ENCODE assay signal across 24 cellular contexts in the genomic region with DNA sequence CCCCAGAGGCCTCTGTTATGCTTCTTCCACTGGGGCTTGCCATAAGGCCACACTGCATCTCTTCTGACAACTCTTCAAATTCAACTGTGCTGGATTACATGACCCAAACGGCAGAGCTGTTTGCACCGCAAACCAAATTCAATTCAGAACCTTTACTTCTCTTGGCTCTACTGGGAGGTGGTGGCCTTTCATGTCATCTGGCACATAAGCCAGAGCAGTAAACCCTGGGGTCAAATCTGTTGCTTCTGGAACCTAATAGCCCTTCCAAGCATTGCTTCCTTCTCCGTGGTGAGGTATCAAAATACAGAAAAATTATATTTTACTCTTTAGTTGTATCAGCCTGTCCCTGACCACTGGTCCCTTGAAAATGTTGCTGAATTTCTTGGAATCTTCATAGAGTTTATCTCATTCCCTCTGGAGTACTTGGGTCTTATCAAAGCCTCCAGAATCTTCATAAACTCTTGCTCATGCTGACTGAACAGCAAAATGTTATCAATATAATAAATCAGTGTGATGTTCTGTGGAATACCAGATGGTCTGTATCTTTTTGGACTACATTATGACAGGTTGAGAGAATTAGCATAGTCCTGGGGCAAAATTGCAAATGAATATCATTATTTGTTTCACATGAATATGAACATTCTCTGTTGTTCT.
DNase-seq lines count a peak whose midpoint lies in the region; ATAC-seq and TF ChIP-seq lines count a peak whose summit lies in the region.
"Had no signal": no experiment of that assay in that cellular context is flagged by ENCODE, and none has a peak within 500 bp of the region (broad histone marks: within the 10 kb centered on the region; RNA-seq: fewer than 3 reads in every experiment).

No MANE protein-coding gene starts in this region.

- H3K4me1 ChIP-seq in heart left ventricle (peaks cover 0 to 12% (median 0%) of the 10 kb centered on the region in 12 donors), IMR-90 (ENCODE audit: control insufficient read depth, insufficient read depth, low read length) (no peaks in the 10 kb centered on the region), trophoblast cell (ENCODE audit: control insufficient read depth in 1 of 2, insufficient read depth in 2 of 2, low read length in 2 of 2) (no peaks in the 10 kb centered on the region)

- H3K36me3 ChIP-seq in heart left ventricle (no peaks in the 10 kb centered on the region), IMR-90 (ENCODE audit: control insufficient read depth, insufficient read depth, low read length) (no peaks in the 10 kb centered on the region), trophoblast cell (ENCODE audit: control insufficient read depth in 1 of 2, insufficient read depth in 2 of 2, low read length in 2 of 2) (no peaks in the 10 kb centered on the region)
- H3K36me3 ChIP-seq: MG63 had no signal

- H3K9me1 ChIP-seq in IMR-90 (ENCODE audit: insufficient read depth, low read length), result no peaks in the 10 kb centered on the region

- in situ Hi-C loops in IMR-90 (cut with MboI; ENCODE audit: low sequenced_read_pairs), result no loop called here

- ATAC-seq in Right ventricle myocardium inferior, result peak; percentile 37
- ATAC-seq in heart left ventricle, result no peak
- no peak for ATAC-seq in IMR-90 (ENCODE audit: low read depth)
- no peak for ATAC-seq in GM18517 (IDR thresholded peaks at IDR 0.05; ENCODE audit: unreplicated experiment)

- BruUV-seq in IMR-90 (replicated peaks; lab: Mats Ljungman, UMichigan), result no TSS peak

- TF ChIP-seq POLR2A in heart left ventricle (IDR thresholded peaks at IDR 0.05) (no peak), IMR-90 (IDR thresholded peaks at IDR 0.05; ENCODE audit: low read depth, low read length) (no peak)

- no peak for TF ChIP-seq CTCF in heart left ventricle (IDR thresholded peaks at IDR 0.05)
- TF ChIP-seq CTCF in IMR-90 (conservative IDR thresholded peaks at IDR 0.05; ENCODE audit: low read depth, low read length), result no peak
- no peak for TF ChIP-seq CTCF in fibroblast of villous mesenchyme (IDR thresholded peaks at IDR 0.05; ENCODE audit: insufficient read depth, low read depth, low read length)

- no peak overlapping the region for H3K4ac ChIP-seq in IMR-90 (ENCODE audit: low read depth, low read length)
- no peak overlapping the region for H3K4ac ChIP-seq in trophoblast cell (ENCODE audit: low read depth, low read length)

- no peaks in the 10 kb centered on the region for H3K9me3 ChIP-seq in heart left ventricle
- H3K9me3 ChIP-seq in IMR-90 (ENCODE audit: control insufficient read depth, insufficient read depth, low read length), result no peaks in the 10 kb centered on the region
- no peaks in the 10 kb centered on the region for H3K9me3 ChIP-seq in trophoblast cell (ENCODE audit: insufficient read depth, low read depth, low read length)
- H3K9me3 ChIP-seq: MG63 had no signal

- H2BK20ac ChIP-seq in IMR-90 (ENCODE audit: low read depth, low read length), result no peak overlapping the region

- CTCF ChIA-PET in IMR-90 (lab: Yijun Ruan, JAX), result interaction anchor here (1.0 kb wide), 1 partner anchor 10 kb away, joined by 3 read pairs; no protein-coding TSS in a partner anchor

- H3K18ac ChIP-seq in IMR-90 (ENCODE audit: low read depth, low read length) (no peak overlapping the region), trophoblast cell (ENCODE audit: low read length) (no peak overlapping the region)

- H2BK120ac ChIP-seq in IMR-90 (ENCODE audit: low read depth, low read length), result 0 out of 2 replicates have a peak overlapping the region, but pooled peaks have one; percentile 21
- no peak overlapping the region for H2BK120ac ChIP-seq in trophoblast cell (ENCODE audit: insufficient read depth, low read length, poor library complexity)

- no peak overlapping the region for H2AK5ac ChIP-seq in IMR-90 (ENCODE audit: low read depth, low read length)
- no peak overlapping the region for H2AK5ac ChIP-seq in trophoblast cell (ENCODE audit: low read length)

- H2AFZ ChIP-seq in IMR-90 (replicated peaks; ENCODE audit: low read length, poor library complexity) (no peak overlapping the region), trophoblast cell (ENCODE audit: insufficient read depth, low read length, poor library complexity) (no peak overlapping the region)

- no peak overlapping the region for H4K5ac ChIP-seq in IMR-90 (ENCODE audit: low read depth, low read length)

- dilution Hi-C loops in IMR-90 (cut with HindIII; ENCODE audit: low sequenced_read_pairs, unreplicated experiment), result no loop called here

- H2AK9ac ChIP-seq in IMR-90 (replicated peaks; ENCODE audit: low read depth, low read length, poor library complexity), result no peak overlapping the region

- no peak overlapping the region for H3K14ac ChIP-seq in IMR-90 (replicated peaks; ENCODE audit: low read depth, low read length)
- H3K14ac ChIP-seq in trophoblast cell (ENCODE audit: low read length), result no peak overlapping the region

- H4K8ac ChIP-seq in IMR-90 (ENCODE audit: low read depth in 2 of 2, low read length in 2 of 2) (no peak overlapping the region), trophoblast cell (ENCODE audit: low read depth, low read length) (no peak overlapping the region)

- H3K27ac ChIP-seq in heart left ventricle (peak overlapping the region in 3 of 12 donors; percentile 21 to 52 (median 35)), IMR-90 (ENCODE audit: insufficient read depth, low read length) (no peak overlapping the region), trophoblast cell (ENCODE audit: low read depth, low read length) (no peak overlapping the region), caudate nucleus (ENCODE audit: low read depth, low read length) (no peak overlapping the region)
- H3K27ac ChIP-seq: 22Rv1, PC-9 had no signal

- no peaks in the 10 kb centered on the region for H3K79me1 ChIP-seq in IMR-90 (ENCODE audit: low read depth in 1 of 2, low read length in 2 of 2)
- no peaks in the 10 kb centered on the region for H3K79me1 ChIP-seq in trophoblast cell (ENCODE audit: low read length)

- no peaks in the 10 kb centered on the region for H3K27me3 ChIP-seq in heart left ventricle
- H3K27me3 ChIP-seq in IMR-90 (ENCODE audit: control insufficient read depth, insufficient read depth, low read length), result no peaks in the 10 kb centered on the region
- H3K27me3 ChIP-seq in trophoblast cell (ENCODE audit: insufficient read depth, low read length), result no peaks in the 10 kb centered on the region
- H3K27me3 ChIP-seq: MG63 had no signal

- H4K20me1 ChIP-seq in IMR-90 (ENCODE audit: insufficient read depth, low read length), result no peaks in the 10 kb centered on the region

- H3K23ac ChIP-seq in IMR-90 (ENCODE audit: low read depth, low read length) (no peak overlapping the region), trophoblast cell (ENCODE audit: low read length) (no peak overlapping the region)

- H4K91ac ChIP-seq in IMR-90 (ENCODE audit: insufficient read depth, low read depth, low read length) (no peak overlapping the region; the same call in 1 of the 2 replicates), trophoblast cell (ENCODE audit: low read depth, low read length) (no peak overlapping the region)

- H4K12ac ChIP-seq in trophoblast cell (ENCODE audit: low read depth, low read length), result no peak overlapping the region

- no peak for TF ChIP-seq RAD21 in IMR-90 (IDR thresholded peaks at IDR 0.05; ENCODE audit: low read length)

- POLR2A ChIA-PET in IMR-90 (lab: Charles Lee; ENCODE audit: unreplicated experiment), result no interaction called here

- no peak overlapping the region for H2BK15ac ChIP-seq in IMR-90 (ENCODE audit: low read depth, low read length)

- H3K56ac ChIP-seq in IMR-90 (ENCODE audit: extremely low read depth, insufficient read depth, low read length), result no peak overlapping the region

- H3K4me3 ChIP-seq in heart left ventricle (no peak overlapping the region), IMR-90 (ENCODE audit: insufficient read depth, low read depth, low read length) (no peak overlapping the region), fibroblast of villous mesenchyme (ENCODE audit: low read depth, low read length) (no peak overlapping the region), trophoblast cell (ENCODE audit: low read depth, low read length) (no peak overlapping the region)
- H3K4me3 ChIP-seq: MG63, PC-9 had no signal

- H3K9ac ChIP-seq in IMR-90 (ENCODE audit: low read depth, low read length) (no peak overlapping the region), trophoblast cell (ENCODE audit: low read length) (peak overlapping the region; percentile 47)

- DNase-seq in Right ventricle myocardium inferior (ENCODE audit: missing footprints) (no peak), heart left ventricle (no peak), IMR-90 (no peak), fibroblast of villous mesenchyme (ENCODE audit: low read depth) (peak; percentile 34), trophoblast cell (no peak), caudate nucleus (lab: John Stamatoyannopoulos, UW) (no peak), SW 1271 (lab: John Stamatoyannopoulos, UW) (no peak)
- DNase-seq: CD8-positive, alpha-beta memory T cell; DMS 273 treated with DMSO at 0.1 percent for 48 hours; DMS79; EL; GF-D8; KG1; MG63; NCI-H1105 treated with DMSO at 0.1 percent for 48 hours; NCI-H2029; NCI-H446; NCI-H524 treated with DMSO at 0.1 percent for 48 hours; NCI-H774; NK-92 treated with Interleukin-12 subunit alpha and Interleukin-12 subunit beta, amount 100 ng/mL, for 24 hours; PC-9; SHP77 had no signal

- H2BK5ac ChIP-seq in IMR-90 (ENCODE audit: low read depth, low read length, poor library complexity, severe bottlenecking) (no peak overlapping the region), trophoblast cell (ENCODE audit: low read depth, low read length, poor library complexity) (no peak overlapping the region)

- no peak overlapping the region for H3K4me2 ChIP-seq in IMR-90 (ENCODE audit: low read depth, low read length)
- no peak overlapping the region for H3K4me2 ChIP-seq in trophoblast cell (ENCODE audit: low read length)
- H3K4me2 ChIP-seq: PC-9 had no signal

- H3K79me2 ChIP-seq in trophoblast cell (ENCODE audit: control insufficient read depth, insufficient read depth, low read length, poor library complexity), result no peaks in the 10 kb centered on the region

- WGBS in heart left ventricle, 4 donors, result 57 to 81% (median 68%) methylated on average over 3 of the region's 3 CpGs
- WGBS in IMR-90 (ENCODE audit: extremely low coverage in 2 of 2, insufficient read length in 1 of 2), 2 experiments, result no CpG with 5 or more reads among the region's 3 CpGs
- WGBS in trophoblast cell (ENCODE audit: extremely low coverage, insufficient coverage, insufficient read length), result no CpG with 5 or more reads among the region's 3 CpGs

- intact Hi-C loops in Right ventricle myocardium inferior (cut with DNase I), result no loop called here
- intact Hi-C loops in heart left ventricle (cut with DNase I), result no loop called here
- intact Hi-C loops in IMR-90 (cut with micrococcal nuclease), result no loop called here

- H2BK12ac ChIP-seq in trophoblast cell (ENCODE audit: low read length), result no peak overlapping the region

TF ChIP-seq in IMR-90, 13 proteins besides CTCF, POLR2A, EP300 and RAD21 (continues in another document):
- no peak for TF ChIP-seq MXI1 (IDR thresholded peaks at IDR 0.05; ENCODE audit: borderline replicate concordance, low read depth, low read length)
